14 cellular contexts compared by ENCODE assay signal in the genomic region with DNA sequence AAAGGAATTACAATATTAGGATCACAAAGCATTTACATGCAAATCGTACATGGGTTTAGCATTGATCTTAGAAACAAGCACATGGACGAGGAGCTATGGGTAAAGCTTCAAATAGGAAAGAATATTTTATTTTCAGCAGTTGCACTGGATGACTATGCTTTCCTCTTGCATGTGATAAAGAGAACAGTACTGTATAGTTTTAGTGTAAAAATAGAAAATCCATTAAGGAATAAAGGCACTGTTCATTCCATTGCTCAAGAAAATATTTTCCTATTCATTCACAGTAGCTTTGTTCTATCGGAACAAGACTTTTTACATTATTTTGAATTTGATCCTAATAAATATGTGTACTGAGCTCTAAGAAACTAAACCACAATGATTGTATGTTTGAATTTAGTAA.
DNase-seq lines count a peak whose midpoint lies in the region; ATAC-seq, FAIRE-seq and TF ChIP-seq lines count a peak whose summit lies in the region.
"Had no signal": no experiment of that assay in that cellular context is flagged by ENCODE, and none has a peak within 500 bp of the region (broad histone marks: within the 10 kb centered on the region; RNA-seq: fewer than 3 reads in every experiment).

No MANE protein-coding gene starts in this region.

- no peaks in the 10 kb centered on the region for H3K27me3 Mint-ChIP-seq in Caco-2 (ENCODE audit: insufficient read depth, unreplicated experiment)
- no peaks in the 10 kb centered on the region for H3K27me3 Mint-ChIP-seq in neural progenitor cell (ENCODE audit: insufficient read depth, low read depth)
- H3K27me3 Mint-ChIP-seq in T-helper 17 cell = no peaks in the 10 kb centered on the region
- H3K27me3 Mint-ChIP-seq: CD4-positive, alpha-beta T cell had no signal

- intact Hi-C loops in Caco-2 (cut with micrococcal nuclease; ENCODE audit: unreplicated experiment) (no loop called here), HCT116 (cut with micrococcal nuclease) (no loop called here), K562 (cut with micrococcal nuclease) (no loop called here)

- TF ChIP-seq RAD21 in HCT116 (IDR thresholded peaks at IDR 0.05; ENCODE audit: low read depth) (no peak), K562 (CRISPR knock-in tag; conservative IDR thresholded peaks at IDR 0.05 in 1 of 2, IDR thresholded peaks at IDR 0.05 in 1 of 2) (no peak)

- H3K27me3 ChIP-seq in Caco-2 (replicated peaks; ENCODE audit: control insufficient read depth, insufficient read depth, low read length) (no peaks in the 10 kb centered on the region), HCT116 (ENCODE audit: insufficient read depth, low read length) (no peaks in the 10 kb centered on the region), K562 (ENCODE audit: control insufficient read depth in 2 of 2, insufficient read depth in 2 of 2, low read length in 2 of 2) (no peaks in the 10 kb centered on the region), neural progenitor cell (no peaks in the 10 kb centered on the region)
- H3K27me3 ChIP-seq: BLaER1 treated with 17β-estradiol and CSF1 and Interleukin-3, amounts not matched to agents 10 nM and 100 nM had no signal

- H3K27ac ChIP-seq in HCT116 (ENCODE audit: low read depth, low read length) (no peak overlapping the region), K562 (ENCODE audit: extremely low read depth, low read depth, low read length) (no peak overlapping the region), neural progenitor cell (no peak overlapping the region)
- H3K27ac ChIP-seq: BLaER1 treated with 17β-estradiol and CSF1 and Interleukin-3, amounts not matched to agents 10 nM and 100 nM; GM23248 had no signal

- no peak for FAIRE-seq in K562 (lab: Jason Lieb, UNC)

- H2AFZ ChIP-seq in HCT116 (ENCODE audit: low read depth, low read length, poor library complexity, severe bottlenecking) = peak overlapping the region; percentile 30
- peak overlapping the region; percentile 21; the same call in 1 of the 2 replicates for H2AFZ ChIP-seq in K562 (ENCODE audit: low read depth, low read length)
- no peak overlapping the region for H2AFZ ChIP-seq in neural progenitor cell (replicated peaks)
- H2AFZ ChIP-seq: GM23248 had no signal

- H3K9me3 Mint-ChIP-seq in Caco-2 (ENCODE audit: unreplicated experiment) (peaks cover 10% of the 10 kb centered on the region), neural progenitor cell (peaks cover 11% of the 10 kb centered on the region)
- H3K9me3 Mint-ChIP-seq in activated naive CD4-positive, alpha-beta T cell treated with anti-CD3 and anti-CD28 coated beads, Interleukin-2, amount 50 U/mL, for 72 hours = no peaks in the 10 kb centered on the region
- H3K9me3 Mint-ChIP-seq: CD4-positive, alpha-beta T cell had no signal

- in situ Hi-C loops in K562 (cut with MboI) = no loop called here

- H3K4me3 ChIP-seq in Caco-2 (ENCODE audit: low read depth, low read length) (no peak overlapping the region), HCT116 (replicated peaks in 1 of 2; ENCODE audit: low read depth in 1 of 2, low read length in 2 of 2) (no peak overlapping the region), K562 (no peak overlapping the region), neural progenitor cell (no peak overlapping the region)
- H3K4me3 ChIP-seq: BLaER1 treated with 17β-estradiol and CSF1 and Interleukin-3, amounts not matched to agents 10 nM and 100 nM; GM23248 had no signal

- RAD21 ChIA-PET in HCT116 (lab: Charles Lee; ENCODE audit: low non-redundant PET in 1 of 2, low total read pairs in 2 of 2, uncharacterized antibody in 2 of 2, unreplicated experiment in 2 of 2) = no interaction called here

- H3K4me1 Mint-ChIP-seq in Caco-2 (ENCODE audit: low read depth, unreplicated experiment) (peaks cover 30% of the 10 kb centered on the region), neural progenitor cell (peaks cover 61% of the 10 kb centered on the region), T-helper 17 cell (no peaks in the 10 kb centered on the region)

- ATAC-seq in HCT116 (no peak), K562 (no peak), GM21723 (IDR thresholded peaks at IDR 0.05; ENCODE audit: unreplicated experiment) (no peak), T-helper 17 cell (no peak)
- ATAC-seq in activated naive CD4-positive, alpha-beta T cell treated with anti-CD3 and anti-CD28 coated beads, Interleukin-2, amount 50 U/mL, for 72 hours = no peak

- no peak for TF ChIP-seq EP300 in K562 (IDR thresholded peaks at IDR 0.05; ENCODE audit: low read length)

- H4K20me1 ChIP-seq in HCT116 (ENCODE audit: insufficient read depth) = no peaks in the 10 kb centered on the region
- H4K20me1 ChIP-seq in K562 (replicated peaks; ENCODE audit: control insufficient read depth, insufficient read depth, low read length) = no peaks in the 10 kb centered on the region
- H4K20me1 ChIP-seq in neural progenitor cell (ENCODE audit: low read depth) = no peaks in the 10 kb centered on the region
- H4K20me1 ChIP-seq: BLaER1 treated with 17β-estradiol and CSF1 and Interleukin-3, amounts not matched to agents 10 nM and 100 nM had no signal

- H3K4me3 Mint-ChIP-seq in Caco-2 (ENCODE audit: unreplicated experiment) (no peak overlapping the region), neural progenitor cell (no peak overlapping the region), T-helper 17 cell (no peak overlapping the region)
- H3K4me3 Mint-ChIP-seq: CD4-positive, alpha-beta T cell had no signal

- H3K9me3 ChIP-seq in Caco-2 (no peaks in the 10 kb centered on the region), HCT116 (ENCODE audit: control insufficient read depth in 1 of 2, insufficient read depth in 1 of 2, low read depth in 1 of 2, low read length in 2 of 2) (no peaks in the 10 kb centered on the region), K562 (replicated peaks; ENCODE audit: control insufficient read depth, insufficient read depth, low read depth, low read length) (no peaks in the 10 kb centered on the region), neural progenitor cell (ENCODE audit: low read depth) (no peaks in the 10 kb centered on the region), T-helper 17 cell (ENCODE audit: control insufficient read depth, low read length, poor library complexity, severe bottlenecking) (no peaks in the 10 kb centered on the region)
- H3K9me3 ChIP-seq: BLaER1 treated with 17β-estradiol and CSF1 and Interleukin-3, amounts not matched to agents 10 nM and 100 nM had no signal

- H3F3A ChIP-seq in neural progenitor cell (ENCODE audit: low read depth) = peaks cover 22% of the 10 kb centered on the region

- BruUV-seq in Caco-2 (replicated peaks; lab: Mats Ljungman, UMichigan) (no TSS peak), HCT116 (replicated peaks; lab: Mats Ljungman, UMichigan) (no TSS peak), K562 (replicated peaks; lab: Mats Ljungman, UMichigan) (no TSS peak)

- no peaks in the 10 kb centered on the region for H3K36me3 ChIP-seq in Caco-2 (ENCODE audit: control insufficient read depth, insufficient read depth, low read length)
- H3K36me3 ChIP-seq in HCT116 (ENCODE audit: control insufficient read depth in 1 of 2, insufficient read depth in 2 of 2, low read length in 2 of 2) = no peaks in the 10 kb centered on the region
- H3K36me3 ChIP-seq in K562 (ENCODE audit: control insufficient read depth, insufficient read depth, low read length) = no peaks in the 10 kb centered on the region
- H3K36me3 ChIP-seq in neural progenitor cell = no peaks in the 10 kb centered on the region
- H3K36me3 ChIP-seq: BLaER1 treated with 17β-estradiol and CSF1 and Interleukin-3, amounts not matched to agents 10 nM and 100 nM had no signal

- H3K9ac ChIP-seq in HCT116 (ENCODE audit: low read length) = no peak overlapping the region
- H3K9ac ChIP-seq in K562 (ENCODE audit: insufficient read depth in 1 of 2, low read depth in 2 of 2, low read length in 2 of 2) = no peak overlapping the region
- H3K9ac ChIP-seq in neural progenitor cell = no peak overlapping the region
- H3K9ac ChIP-seq: BLaER1 treated with 17β-estradiol and CSF1 and Interleukin-3, amounts not matched to agents 10 nM and 100 nM; GM23248 had no signal

- no peak for TF ChIP-seq CTCF in Caco-2 (IDR thresholded peaks at IDR 0.05; ENCODE audit: insufficient read depth in 1 of 2, low read depth in 1 of 2, low read length in 1 of 2, severe bottlenecking in 1 of 2, unreplicated experiment in 1 of 2)
- TF ChIP-seq CTCF in HCT116 (IDR thresholded peaks at IDR 0.05 in 2 of 3, conservative IDR thresholded peaks at IDR 0.05 in 1 of 3; ENCODE audit: borderline replicate concordance in 1 of 3, insufficient read depth in 1 of 3, low read depth in 2 of 3, low read length in 2 of 3) = no peak
- TF ChIP-seq CTCF in K562 (IDR thresholded peaks at IDR 0.05 in 2 of 3, conservative IDR thresholded peaks at IDR 0.05 in 1 of 3; ENCODE audit: insufficient read depth in 2 of 3, low read depth in 1 of 3, low read length in 3 of 3) = no peak
- TF ChIP-seq CTCF in neural progenitor cell (IDR thresholded peaks at IDR 0.05) = no peak

- no peak for TF ChIP-seq POLR2A in HCT116 (IDR thresholded peaks at IDR 0.05; ENCODE audit: borderline replicate concordance, extremely low read depth, insufficient read depth, insufficient read length)
- TF ChIP-seq POLR2A in K562 (conservative IDR thresholded peaks at IDR 0.05) = no peak

- POLR2A ChIA-PET in Caco-2 (lab: Charles Lee) (interaction anchor here (1.2 kb wide), 1 partner anchor 335 kb away, joined by 3 read pairs; a partner anchor contains a TSS), HCT116 (lab: Charles Lee) (interaction anchor here (1.1 kb wide), 1 partner anchor 20 kb away, joined by 3 read pairs; no protein-coding TSS in a partner anchor), K562 (lab: Yijun Ruan, JAX) (no interaction called here)

- DNase-seq in Caco-2 (no peak), HCT116 (ENCODE audit: low read depth, low spot score) (no peak), K562 (ENCODE audit: extremely low read depth in 1 of 4, low spot score in 3 of 4) (no peak), neural progenitor cell (ENCODE audit: low spot score) (no peak), T-helper 17 cell (no peak)
- DNase-seq in activated naive CD4-positive, alpha-beta T cell treated with anti-CD3 and anti-CD28 coated beads, Interleukin-2, amount 50 U/mL, for 72 hours (ENCODE audit: low spot score in 2 of 2) = no peak
- DNase-seq in central memory CD4-positive, alpha-beta T cell = no peak
- DNase-seq: ACHN; CD4-positive, alpha-beta T cell; COR-L47; GM23248; H7 had no signal

- H3K4me2 ChIP-seq in HCT116 (ENCODE audit: low read length) (no peak overlapping the region), K562 (ENCODE audit: insufficient read depth, low read length) (no peak overlapping the region), neural progenitor cell (peak overlapping the region; percentile 38)
- H3K4me2 ChIP-seq: BLaER1 treated with 17β-estradiol and CSF1 and Interleukin-3, amounts not matched to agents 10 nM and 100 nM had no signal

- peak overlapping the region; percentile 73 for H3K27ac Mint-ChIP-seq in Caco-2 (ENCODE audit: unreplicated experiment)
- peak overlapping the region; percentile 99 for H3K27ac Mint-ChIP-seq in neural progenitor cell
- no peak overlapping the region for H3K27ac Mint-ChIP-seq in activated naive CD4-positive, alpha-beta T cell treated with anti-CD3 and anti-CD28 coated beads, Interleukin-2, amount 50 U/mL, for 72 hours
- no peak overlapping the region for H3K27ac Mint-ChIP-seq in T-helper 17 cell
- H3K27ac Mint-ChIP-seq: CD4-positive, alpha-beta T cell had no signal

- 71% methylated on average over 3 of the region's 3 CpGs for WGBS in K562 (ENCODE audit: insufficient coverage, low coverage, missing lambda C conversion rate)

- H3K9me1 ChIP-seq in K562 (ENCODE audit: control insufficient read depth, insufficient read depth, low read length) = no peaks in the 10 kb centered on the region

- CTCF ChIA-PET in Caco-2 (lab: Charles Lee) = interaction anchor here (1.1 kb wide), 1 partner anchor 336 kb away, joined by 4 read pairs; no protein-coding TSS in a partner anchor
- CTCF ChIA-PET in HCT116 (lab: Charles Lee) = interaction anchor here (0.6 kb wide), 1 partner anchor 828 kb away, joined by 3 read pairs; no protein-coding TSS in a partner anchor
- CTCF ChIA-PET in K562 (lab: Yijun Ruan, JAX; ENCODE audit: low intra/inter-chr PET ratio) = no interaction called here

- no peaks in the 10 kb centered on the region for H3K9me2 ChIP-seq in HCT116 (ENCODE audit: insufficient read depth)

- H3K36me3 Mint-ChIP-seq in Caco-2 (ENCODE audit: insufficient read depth, unreplicated experiment) (peaks cover 18% of the 10 kb centered on the region), neural progenitor cell (peaks cover 6% of the 10 kb centered on the region), T-helper 17 cell (ENCODE audit: low read depth) (no peaks in the 10 kb centered on the region)
- H3K36me3 Mint-ChIP-seq in activated naive CD4-positive, alpha-beta T cell treated with anti-CD3 and anti-CD28 coated beads, Interleukin-2, amount 50 U/mL, for 72 hours = no peaks in the 10 kb centered on the region

- H3K4me1 ChIP-seq in Caco-2 (peaks cover 47% of the 10 kb centered on the region), HCT116 (ENCODE audit: control insufficient read depth in 1 of 2, insufficient read depth in 2 of 2, low read length in 2 of 2) (peaks cover 10 to 30% of the 10 kb centered on the region in 2 experiments), K562 (replicated peaks in 1 of 2; ENCODE audit: control insufficient read depth in 2 of 2, insufficient read depth in 2 of 2, low read length in 2 of 2) (no peaks in the 10 kb centered on the region), neural progenitor cell (peaks cover 55% of the 10 kb centered on the region)
- H3K4me1 ChIP-seq: BLaER1 treated with 17β-estradiol and CSF1 and Interleukin-3, amounts not matched to agents 10 nM and 100 nM had no signal

- H3K79me2 ChIP-seq in HCT116 (ENCODE audit: insufficient read depth, low read length) (no peaks in the 10 kb centered on the region), K562 (ENCODE audit: control insufficient read depth, insufficient read depth, low read length) (no peaks in the 10 kb centered on the region), neural progenitor cell (ENCODE audit: low read depth) (no peaks in the 10 kb centered on the region)

Comparison
In these comparisons a context has a peak if more than half of its experiments do, and no peak if none do; other contexts are left out.
1. H3K27ac Mint-ChIP-seq: peak in Caco-2 (single experiment) and neural progenitor cell (single experiment); none in activated naive CD4-positive, alpha-beta T cell treated with anti-CD3 and anti-CD28 coated beads, Interleukin-2, amount 50 U/mL, for 72 hours (0 of 2) and T-helper 17 cell (single experiment).